ENCODE assay signal across 30 cellular contexts in genomic region chr10:90977855-90978486, GRCh38. TPM values are rescaled to one million over a fixed set of nuclear protein-coding genes. Genes with fewer than 3 reads are reported as not detected.
A peak's percentile ranks its signal among the peaks of the same experiment; 100 is the strongest.
DNase-seq lines count a peak whose midpoint lies in the region; ATAC-seq and TF ChIP-seq lines count a peak whose summit lies in the region.
"Had no signal": no experiment of that assay in that cellular context is flagged by ENCODE, and none has a peak within 500 bp of the region (broad histone marks: within the 10 kb centered on the region; RNA-seq: fewer than 3 reads in every experiment).

No MANE protein-coding gene starts in this region.

- no peak overlapping the region for H2BK120ac ChIP-seq in mesendoderm (ENCODE audit: low read depth, low read length)

- H2AK5ac ChIP-seq in mesendoderm (ENCODE audit: low read length), result no peak overlapping the region

- H3K4me3 Mint-ChIP-seq in activated naive CD8-positive, alpha-beta T cell treated with anti-CD3 and anti-CD28 coated beads, Interleukin-2, amount 50 U/mL, for 24 hours, result no peak overlapping the region
- no peak overlapping the region for H3K4me3 Mint-ChIP-seq in activated naive CD8-positive, alpha-beta T cell treated with anti-CD3 and anti-CD28 coated beads for 36 hours
- H3K4me3 Mint-ChIP-seq: activated T-helper 1 cell treated with anti-CD3 and anti-CD28 coated beads, Interleukin-12 subunit alpha, Interleukin-12 subunit beta, Interleukin-2, Interleukin-4 antibody, amounts not matched to agents 30 ng/mL and 10 ng/mL and 1 ng/mL, durations not matched to agents 14 hours and 24 hours and 36 hours; CD8-positive, alpha-beta T cell; naive thymus-derived CD4-positive, alpha-beta T cell; WTC11 had no signal

- no peak overlapping the region for H3K56ac ChIP-seq in mesendoderm (ENCODE audit: low read length)

- no peak overlapping the region for H3K9ac ChIP-seq in mesendoderm (ENCODE audit: low read length)

- H3K27me3 ChIP-seq in mesendoderm (ENCODE audit: insufficient read depth, low read length, poor library complexity), result no peaks in the 10 kb centered on the region
- no peaks in the 10 kb centered on the region for H3K27me3 ChIP-seq in WERI-Rb-1 (ENCODE audit: insufficient read depth, low read depth, severe bottlenecking)
- no peaks in the 10 kb centered on the region for H3K27me3 ChIP-seq in sigmoid colon
- H3K27me3 ChIP-seq: ascending aorta, colonic mucosa, tibial nerve had no signal

- peak overlapping the region; percentile 76 for H3K18ac ChIP-seq in mesendoderm (ENCODE audit: low read length)

- WGBS in mesendoderm (ENCODE audit: extremely low coverage, insufficient coverage, low lambda C conversion rate), result no CpG with 5 or more reads among the region's 3 CpGs
- WGBS in sigmoid colon, 2 donors, result 66% methylated on average over 3 of the region's 3 CpGs

- no peaks in the 10 kb centered on the region for H3K9me3 Mint-ChIP-seq in activated naive CD8-positive, alpha-beta T cell treated with anti-CD3 and anti-CD28 coated beads, Interleukin-2, amount 50 U/mL, for 24 hours
- peaks cover 3% of the 10 kb centered on the region for H3K9me3 Mint-ChIP-seq in activated naive CD8-positive, alpha-beta T cell treated with anti-CD3 and anti-CD28 coated beads for 36 hours
- H3K9me3 Mint-ChIP-seq: activated T-helper 1 cell treated with anti-CD3 and anti-CD28 coated beads, Interleukin-12 subunit alpha, Interleukin-12 subunit beta, Interleukin-2, Interleukin-4 antibody, amounts not matched to agents 30 ng/mL and 10 ng/mL and 1 ng/mL, durations not matched to agents 14 hours and 24 hours and 36 hours had no signal

- no peak overlapping the region for H2BK5ac ChIP-seq in mesendoderm (ENCODE audit: low read length)

- no peak overlapping the region for H4K5ac ChIP-seq in mesendoderm (ENCODE audit: low read length)

- H3K4me3 ChIP-seq in mesendoderm (ENCODE audit: low read length) (no peak overlapping the region), WERI-Rb-1 (ENCODE audit: low read depth, low read length) (no peak overlapping the region), sigmoid colon (no peak overlapping the region)
- H3K4me3 ChIP-seq: ascending aorta, cardiac muscle cell, colonic mucosa, PC-9, prostate gland, tibial nerve had no signal

- H3K23ac ChIP-seq in mesendoderm (ENCODE audit: low read length), result no peak overlapping the region

- intact Hi-C loops in sigmoid colon (cut with DNase I), result no loop called here

- H3K36me3 Mint-ChIP-seq in activated naive CD8-positive, alpha-beta T cell treated with anti-CD3 and anti-CD28 coated beads, Interleukin-2, amount 50 U/mL, for 24 hours (ENCODE audit: low read depth), result no peaks in the 10 kb centered on the region
- no peaks in the 10 kb centered on the region for H3K36me3 Mint-ChIP-seq in activated naive CD8-positive, alpha-beta T cell treated with anti-CD3 and anti-CD28 coated beads for 36 hours
- H3K36me3 Mint-ChIP-seq: CD8-positive, alpha-beta T cell; WTC11 had no signal

- no peak overlapping the region for H3K4me2 ChIP-seq in mesendoderm (ENCODE audit: low read length)
- H3K4me2 ChIP-seq: PC-9 had no signal

- H3K27ac Mint-ChIP-seq in activated naive CD8-positive, alpha-beta T cell treated with anti-CD3 and anti-CD28 coated beads, Interleukin-2, amount 50 U/mL, for 24 hours, result peak overlapping the region; percentile 72
- H3K27ac Mint-ChIP-seq in activated naive CD8-positive, alpha-beta T cell treated with anti-CD3 and anti-CD28 coated beads for 36 hours, result no peak overlapping the region
- H3K27ac Mint-ChIP-seq: activated T-helper 1 cell treated with anti-CD3 and anti-CD28 coated beads, Interleukin-12 subunit alpha, Interleukin-12 subunit beta, Interleukin-2, Interleukin-4 antibody, amounts not matched to agents 30 ng/mL and 10 ng/mL and 1 ng/mL, durations not matched to agents 14 hours and 24 hours and 36 hours; CD8-positive, alpha-beta T cell; naive thymus-derived CD4-positive, alpha-beta T cell; WTC11 had no signal

- H3K36me3 ChIP-seq in mesendoderm (ENCODE audit: control insufficient read depth, insufficient read depth, low read length) (no peaks in the 10 kb centered on the region), WERI-Rb-1 (no peaks in the 10 kb centered on the region), sigmoid colon (no peaks in the 10 kb centered on the region)
- H3K36me3 ChIP-seq: ascending aorta, cardiac muscle cell, colonic mucosa, prostate gland, tibial nerve had no signal

- no peak overlapping the region for H3K4ac ChIP-seq in mesendoderm (ENCODE audit: low read depth, low read length)

- H3K27me3 Mint-ChIP-seq in activated naive CD8-positive, alpha-beta T cell treated with anti-CD3 and anti-CD28 coated beads, Interleukin-2, amount 50 U/mL, for 24 hours, result no peaks in the 10 kb centered on the region
- no peaks in the 10 kb centered on the region for H3K27me3 Mint-ChIP-seq in activated naive CD8-positive, alpha-beta T cell treated with anti-CD3 and anti-CD28 coated beads for 36 hours

- ATAC-seq in activated naive CD8-positive, alpha-beta T cell treated with anti-CD3 and anti-CD28 coated beads, Interleukin-2, amount 50 U/mL, for 24 hours, result no peak
- ATAC-seq in GM21367 (IDR thresholded peaks at IDR 0.05; ENCODE audit: unreplicated experiment) (peak; percentile 23), HG02943 (IDR thresholded peaks at IDR 0.05; ENCODE audit: low read depth, unreplicated experiment) (peak; percentile 24)
- ATAC-seq: CD8-positive, alpha-beta T cell; naive thymus-derived CD4-positive, alpha-beta T cell; WTC11 had no signal

- TF ChIP-seq POLR2A in sigmoid colon (IDR thresholded peaks at IDR 0.05), result no peak

- no peaks in the 10 kb centered on the region for H3K79me2 ChIP-seq in mesendoderm (ENCODE audit: control insufficient read depth, insufficient read depth, low read length)

- no peak for TF ChIP-seq EP300 in sigmoid colon (IDR thresholded peaks at IDR 0.05)

- H3K4me1 Mint-ChIP-seq in activated naive CD8-positive, alpha-beta T cell treated with anti-CD3 and anti-CD28 coated beads, Interleukin-2, amount 50 U/mL, for 24 hours, result no peaks in the 10 kb centered on the region
- H3K4me1 Mint-ChIP-seq in activated naive CD8-positive, alpha-beta T cell treated with anti-CD3 and anti-CD28 coated beads for 36 hours, result no peaks in the 10 kb centered on the region
- H3K4me1 Mint-ChIP-seq: naive thymus-derived CD4-positive, alpha-beta T cell; WTC11 had no signal

- H3K79me1 ChIP-seq in mesendoderm (ENCODE audit: low read length), result no peaks in the 10 kb centered on the region

- DNase-seq in activated naive CD8-positive, alpha-beta T cell treated with anti-CD3 and anti-CD28 coated beads, Interleukin-2, amount 50 U/mL, for 24 hours, result no peak
- no peak for DNase-seq in activated naive CD8-positive, alpha-beta T cell treated with anti-CD3 and anti-CD28 coated beads for 36 hours
- DNase-seq in mesendoderm (peak; percentile 22), Ammon's horn (ENCODE audit: low spot score) (no peak), WERI-Rb-1 (no peak), sigmoid colon (no peak)
- DNase-seq: activated CD4-positive, alpha-beta T cell treated with anti-CD3 and anti-CD28 coated beads, Interleukin-2, amount 50 U/mL, for 48 hours; activated CD8-positive, alpha-beta memory T cell treated with anti-CD3 and anti-CD28 coated beads, Interleukin-2, amount 50 U/mL, for 4 hours; activated naive CD4-positive, alpha-beta T cell treated with anti-CD3 and anti-CD28 coated beads, Interleukin-2, amount 50 U/mL, for 16 hours; CD8-positive, alpha-beta T cell; colonic mucosa; effector CD8-positive, alpha-beta T cell; EL; midbrain; naive thymus-derived CD4-positive, alpha-beta T cell; NCI-H1105 treated with DMSO at 0.1 percent for 48 hours; NCI-H2029; NCI-H524 treated with DMSO at 0.1 percent for 48 hours; nucleus accumbens; PC-9; SHP77; T1000 had no signal

- H3K4me1 ChIP-seq in mesendoderm (ENCODE audit: control insufficient read depth, low read depth, low read length) (peaks cover 4% of the 10 kb centered on the region), sigmoid colon (no peaks in the 10 kb centered on the region)
- H3K4me1 ChIP-seq: ascending aorta, colonic mucosa, prostate gland, tibial nerve had no signal

- TF ChIP-seq CTCF in WERI-Rb-1 (IDR thresholded peaks at IDR 0.05; ENCODE audit: low read depth, low read length) (no peak), sigmoid colon (IDR thresholded peaks at IDR 0.05) (no peak)

- H3K9me3 ChIP-seq in WERI-Rb-1 (ENCODE audit: severe bottlenecking), result no peaks in the 10 kb centered on the region
- H3K9me3 ChIP-seq in sigmoid colon, result no peaks in the 10 kb centered on the region
- H3K9me3 ChIP-seq: ascending aorta, colonic mucosa, prostate gland had no signal

- H2BK15ac ChIP-seq in mesendoderm (replicated peaks; ENCODE audit: low read depth), result peak overlapping the region; percentile 10

- H3K27ac ChIP-seq in mesendoderm (ENCODE audit: low read depth, low read length) (peak overlapping the region; percentile 34), WERI-Rb-1 (no peak overlapping the region), sigmoid colon (no peak overlapping the region)
- H3K27ac ChIP-seq: ascending aorta, cardiac muscle cell, colonic mucosa, PC-9, prostate gland, tibial nerve had no signal

- H4K8ac ChIP-seq in mesendoderm (ENCODE audit: low read depth, low read length), result no peak overlapping the region

RNA-seq across cellular contexts. Expression of gene ANKRD1, which starts 57.1 kb away (rescaled TPM):
- total RNA-seq in activated naive CD8-positive, alpha-beta T cell treated with anti-CD3 and anti-CD28 coated beads for 36 hours, result not detected
- 65.5 TPM for polyA plus RNA-seq in mesendoderm (2013, experiment 1 of 2)
- 62.4 TPM for polyA plus RNA-seq in mesendoderm (2013, experiment 2 of 2)
- total RNA-seq in sigmoid colon, result not detected
- polyA plus RNA-seq in sigmoid colon, result 1 to 10 TPM; 2.4 to 8.4 (median 2.5) TPM
- total RNA-seq: activated T-helper 1 cell treated with anti-CD3 and anti-CD28 coated beads, Interleukin-12 subunit alpha, Interleukin-12 subunit beta, Interleukin-2, Interleukin-4 antibody, amounts not matched to agents 30 ng/mL and 10 ng/mL and 1 ng/mL, durations not matched to agents 14 hours and 24 hours and 36 hours; CD8-positive, alpha-beta T cell; naive thymus-derived CD4-positive, alpha-beta T cell; tibial nerve; WTC11 had no signal
- polyA plus RNA-seq: naive thymus-derived CD4-positive, alpha-beta T cell had no signal
